ENCODE assay signal across 1 cellular context in genomic region chr1:39170731-39171375, GRCh38.
TF ChIP-seq lines count a peak whose summit lies in the region.

No MANE protein-coding gene starts in this region.

TF ChIP-seq in HEK293T, 16 proteins besides CTCF, POLR2A, EP300 and RAD21 (continued from another document):
- TF ChIP-seq, protein P1, sequence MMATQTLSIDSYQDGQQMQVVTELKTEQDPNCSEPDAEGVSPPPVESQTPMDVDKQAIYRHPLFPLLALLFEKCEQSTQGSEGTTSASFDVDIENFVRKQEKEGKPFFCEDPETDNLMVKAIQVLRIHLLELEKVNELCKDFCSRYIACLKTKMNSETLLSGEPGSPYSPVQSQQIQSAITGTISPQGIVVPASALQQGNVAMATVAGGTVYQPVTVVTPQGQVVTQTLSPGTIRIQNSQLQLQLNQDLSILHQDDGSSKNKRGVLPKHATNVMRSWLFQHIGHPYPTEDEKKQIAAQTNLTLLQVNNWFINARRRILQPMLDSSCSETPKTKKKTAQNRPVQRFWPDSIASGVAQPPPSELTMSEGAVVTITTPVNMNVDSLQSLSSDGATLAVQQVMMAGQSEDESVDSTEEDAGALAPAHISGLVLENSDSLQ (IDR thresholded peaks at IDR 0.05), result peak; percentile 42; the same call in 1 of the 2 replicates
- TF ChIP-seq SUZ12 (IDR thresholded peaks at IDR 0.05) (no peak), FOXM1 (IDR thresholded peaks at IDR 0.05; ENCODE audit: borderline replicate concordance) (no peak)
